ENCODE assay signal across 10 cellular contexts in the genomic region with DNA sequence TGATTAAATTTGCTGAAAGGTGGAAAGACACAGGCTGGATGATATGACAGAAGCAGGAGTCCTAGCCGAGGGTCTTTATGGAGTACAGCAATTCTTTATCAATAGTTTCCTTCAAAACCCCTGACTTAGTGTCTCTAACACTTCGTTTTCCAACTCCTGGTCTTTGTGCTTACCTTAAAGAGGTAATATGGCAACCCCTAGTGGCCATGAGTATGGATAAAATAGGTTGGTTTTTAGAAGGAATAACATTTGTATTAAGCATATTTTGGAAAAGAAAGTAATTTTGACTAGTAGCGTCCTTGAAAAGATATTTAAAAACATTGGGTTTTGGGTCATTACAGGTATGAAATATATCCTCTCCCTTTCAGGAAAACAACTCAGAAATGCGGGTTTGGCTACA. TPM values are rescaled to one million over a fixed set of nuclear protein-coding genes. Genes with fewer than 3 reads are reported as not detected.
A peak's percentile ranks its signal among the peaks of the same experiment; 100 is the strongest.
DNase-seq lines count a peak whose midpoint lies in the region; ATAC-seq and TF ChIP-seq lines count a peak whose summit lies in the region.
"Had no signal": no experiment of that assay in that cellular context is flagged by ENCODE, and none has a peak within 500 bp of the region (broad histone marks: within the 10 kb centered on the region; RNA-seq: fewer than 3 reads in every experiment).

No MANE protein-coding gene starts in this region.

- peak; percentile 43 for TF ChIP-seq CTCF in BE2C (IDR thresholded peaks at IDR 0.05; ENCODE audit: low read depth, low read length)
- TF ChIP-seq CTCF in Panc1 (IDR thresholded peaks at IDR 0.05) = peak; percentile 68

- no CpG with 5 or more reads among the region's 4 CpGs for WGBS in iPS DF 6.9 (ENCODE audit: insufficient coverage, insufficient read length)

- H3K36me3 ChIP-seq in BE2C = no peaks in the 10 kb centered on the region
- no peaks in the 10 kb centered on the region for H3K36me3 ChIP-seq in Panc1 (ENCODE audit: control insufficient read depth, insufficient read depth, low read length)
- H3K36me3 ChIP-seq in iPS DF 6.9 (ENCODE audit: control insufficient read depth, insufficient read depth, low read length) = no peaks in the 10 kb centered on the region
- H3K36me3 ChIP-seq: neutrophil, vagina had no signal

- DNase-seq in BE2C = no peak
- peak; percentile 18 for DNase-seq in H4 (ENCODE audit: low spot score)
- DNase-seq in Panc1 (ENCODE audit: low read depth, low spot score) = peak; percentile 20
- DNase-seq in iPS DF 6.9 (ENCODE audit: low read depth, low spot score) = peak; percentile 20
- DNase-seq in SK-N-DZ (ENCODE audit: low spot score) = no peak
- no peak for DNase-seq in NCI-H187 (lab: John Stamatoyannopoulos, UW)

- intact Hi-C loops in Panc1 (cut with micrococcal nuclease; ENCODE audit: unreplicated experiment) = loop anchor here (2.0 to 5.0 kb wide), 2 partner anchors 344 to 440 kb away; a partner anchor contains a TSS

- peak; percentile 72; the same call in 1 of the 2 replicates for ATAC-seq in Panc1
- no peak for ATAC-seq in HG03175 (IDR thresholded peaks at IDR 0.05; ENCODE audit: unreplicated experiment)
- ATAC-seq in GM18502 (IDR thresholded peaks at IDR 0.05; ENCODE audit: poor library complexity, unreplicated experiment) = no peak

- no peaks in the 10 kb centered on the region for H3K9me3 ChIP-seq in BE2C
- no peaks in the 10 kb centered on the region for H3K9me3 ChIP-seq in Panc1 (ENCODE audit: control insufficient read depth, insufficient read depth, low read depth, low read length)
- H3K9me3 ChIP-seq in iPS DF 6.9 (ENCODE audit: control insufficient read depth, insufficient read depth, low read length) = no peaks in the 10 kb centered on the region
- H3K9me3 ChIP-seq: neutrophil, vagina had no signal

- H3K4me1 ChIP-seq in BE2C = no peaks in the 10 kb centered on the region
- H3K4me1 ChIP-seq in Panc1 (ENCODE audit: control insufficient read depth, insufficient read depth, low read length) = no peaks in the 10 kb centered on the region
- no peaks in the 10 kb centered on the region for H3K4me1 ChIP-seq in iPS DF 6.9 (ENCODE audit: control insufficient read depth, insufficient read depth, low read length)
- H3K4me1 ChIP-seq: vagina had no signal

- in situ Hi-C loops in Panc1 (cut with HindIII; ENCODE audit: low pct_unique_long_range_greater_than_20kb, low sequenced_read_pairs) = no loop called here

- CTCF ChIA-PET in Panc1 (lab: Charles Lee) = no interaction called here

- POLR2A ChIA-PET in Panc1 (lab: Charles Lee) = no interaction called here

- H3K27ac ChIP-seq in Panc1 (ENCODE audit: low read length) = no peak overlapping the region
- no peak overlapping the region for H3K27ac ChIP-seq in iPS DF 6.9 (ENCODE audit: low read length)
- H3K27ac ChIP-seq: neutrophil, vagina had no signal

- H3K4me3 ChIP-seq in BE2C (ENCODE audit: low read depth, low read length) (no peak overlapping the region), Panc1 (ENCODE audit: low read depth in 2 of 2, low read length in 2 of 2) (no peak overlapping the region), iPS DF 6.9 (ENCODE audit: low read length) (no peak overlapping the region)
- H3K4me3 ChIP-seq: vagina had no signal

- no peaks in the 10 kb centered on the region for H3K27me3 ChIP-seq in BE2C
- H3K27me3 ChIP-seq in Panc1 (ENCODE audit: control insufficient read depth, insufficient read depth, low read length) = peaks cover 2% of the 10 kb centered on the region; the same call in 1 of the 2 replicates
- H3K27me3 ChIP-seq in iPS DF 6.9 (ENCODE audit: control insufficient read depth, insufficient read depth, low read length) = no peaks in the 10 kb centered on the region
- H3K27me3 ChIP-seq: neutrophil, vagina had no signal

- BruUV-seq in Panc1 (replicated peaks; lab: Mats Ljungman, UMichigan) = no TSS peak

RNA-seq across cellular contexts. Expression of a gene that starts 51.9 kb away (rescaled TPM):
- not detected for polyA plus RNA-seq in BE2C (2012; ENCODE audit: insufficient read depth, insufficient read length, low read depth)
- total RNA-seq in H4 (2014; rRNA removed; shearing (Covaris generic)) = 0.08 and 0.50 TPM in 2 replicates
- not detected for total RNA-seq in Panc1 (2021; ENCODE audit: unreplicated experiment)
- polyA plus RNA-seq in Panc1 (2012; ENCODE audit: insufficient read length) = not detected
- polyA plus RNA-seq in SK-N-DZ (2014; cell fraction: cytosol; rRNA removed) = not detected in 2 replicates
- not detected in 2 replicates for polyA plus RNA-seq in SK-N-DZ (2014; cell fraction: nucleus; rRNA removed)
- total RNA-seq: vagina had no signal

Comparison
In these comparisons a context has a peak if more than half of its experiments do, and no peak if none do; other contexts are left out.
1. DNase-seq: peak in H4 (single experiment), Panc1 (single experiment) and iPS DF 6.9 (single experiment); none in BE2C (single experiment), SK-N-DZ (single experiment) and NCI-H187 (0 of 2).